Comparison of ENCODE assay signal across 19 cellular contexts in the genomic region with DNA sequence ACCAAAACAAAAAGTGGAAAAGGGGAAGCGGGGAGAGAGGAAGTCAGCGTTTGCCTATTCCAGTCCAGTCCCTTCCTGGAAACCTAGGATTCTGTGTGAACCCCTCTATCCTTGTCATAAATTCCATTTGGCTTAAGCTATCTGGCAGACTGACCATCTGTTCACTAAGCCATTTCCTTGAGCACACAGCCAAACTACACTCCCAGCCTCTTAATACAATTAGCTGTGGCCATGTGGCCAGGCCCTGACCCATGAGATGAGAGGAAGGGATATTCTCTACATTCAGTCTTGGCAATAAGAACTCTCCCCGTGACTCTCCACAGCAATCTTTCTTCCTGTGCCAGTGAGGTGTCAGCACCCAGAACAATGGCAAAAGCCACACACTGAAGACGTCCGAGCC.
DNase-seq lines count a peak whose midpoint lies in the region; ATAC-seq and TF ChIP-seq lines count a peak whose summit lies in the region.
"Had no signal": no experiment of that assay in that cellular context is flagged by ENCODE, and none has a peak within 500 bp of the region (broad histone marks: within the 10 kb centered on the region; RNA-seq: fewer than 3 reads in every experiment).

No MANE protein-coding gene starts in this region.

- H3K9me3 Mint-ChIP-seq in progenitor cell of endocrine pancreas (ENCODE audit: low read depth): peaks cover 24% of the 10 kb centered on the region
- H3K9me3 Mint-ChIP-seq in T-cell: peaks cover 3 to 20% (median 16%) of the 10 kb centered on the region in 3 donors

- H3K18ac ChIP-seq in IMR-90 (ENCODE audit: low read depth, low read length): no peak overlapping the region

- dilution Hi-C loops in IMR-90 (cut with HindIII; ENCODE audit: low sequenced_read_pairs, unreplicated experiment): no loop called here

- H3K14ac ChIP-seq in IMR-90 (replicated peaks; ENCODE audit: low read depth, low read length): no peak overlapping the region

- no peak overlapping the region for H4K8ac ChIP-seq in IMR-90 (ENCODE audit: low read depth in 2 of 2, low read length in 2 of 2)

- H3K4me2 ChIP-seq in IMR-90 (ENCODE audit: low read depth, low read length): no peak overlapping the region

- TF ChIP-seq POLR2A in IMR-90 (IDR thresholded peaks at IDR 0.05; ENCODE audit: low read depth, low read length): no peak

- H3K4me1 Mint-ChIP-seq in progenitor cell of endocrine pancreas (ENCODE audit: low read depth) (peaks cover 6% of the 10 kb centered on the region), T-cell (no peaks in the 10 kb centered on the region)
- H3K4me1 Mint-ChIP-seq: activated CD4-positive, alpha-beta T cell treated with anti-CD3 and anti-CD28 coated beads, Interleukin-2, amount 10 ng/mL, durations not matched to agents 24 days and 14 days; activated naive CD8-positive, alpha-beta T cell treated with anti-CD3 and anti-CD28 coated beads, Interleukin-2, amount 50 U/mL, for 24 hours; CD4-positive, CD25-positive, alpha-beta regulatory T cell; T-helper 17 cell had no signal

- H3K9ac ChIP-seq in IMR-90 (ENCODE audit: low read depth, low read length): no peak overlapping the region

- H3K27ac ChIP-seq in IMR-90 (ENCODE audit: insufficient read depth, low read length): no peak overlapping the region
- no peak overlapping the region for H3K27ac ChIP-seq in left lung
- H3K27ac ChIP-seq: thoracic aorta had no signal

- no peak overlapping the region for H3K23ac ChIP-seq in IMR-90 (ENCODE audit: low read depth, low read length)

- H3K4me3 Mint-ChIP-seq in progenitor cell of endocrine pancreas (ENCODE audit: low read depth) (no peak overlapping the region), T-cell (no peak overlapping the region)
- H3K4me3 Mint-ChIP-seq: activated CD4-positive, alpha-beta T cell treated with anti-CD3 and anti-CD28 coated beads, Interleukin-2, amount 10 ng/mL, durations not matched to agents 24 days and 14 days; activated naive CD8-positive, alpha-beta T cell treated with anti-CD3 and anti-CD28 coated beads, Interleukin-2, amount 50 U/mL, for 24 hours; activated T-cell treated with anti-CD3 and anti-CD28 coated beads, Interleukin-2, amount 50 U/mL, for 4 hours; CD4-positive, CD25-positive, alpha-beta regulatory T cell; dendritic cell treated with granulocyte-macrophage colony-stimulating factor and Interleukin-4, amounts not matched to agents 40 ng/mL and 50 ng/mL, for 4 days; HFFc6; T-helper 17 cell had no signal

- H4K5ac ChIP-seq in IMR-90 (ENCODE audit: low read depth, low read length): no peak overlapping the region

- no peaks in the 10 kb centered on the region for H3K79me1 ChIP-seq in IMR-90 (ENCODE audit: low read depth in 1 of 2, low read length in 2 of 2)

- no peak overlapping the region for H4K91ac ChIP-seq in IMR-90 (ENCODE audit: insufficient read depth, low read depth, low read length)

- H3K27ac Mint-ChIP-seq in progenitor cell of endocrine pancreas (peak overlapping the region; percentile 79), T-cell (no peak overlapping the region)
- H3K27ac Mint-ChIP-seq: activated CD4-positive, alpha-beta T cell treated with anti-CD3 and anti-CD28 coated beads, Interleukin-2, amount 10 ng/mL, durations not matched to agents 24 days and 14 days; activated naive CD8-positive, alpha-beta T cell treated with anti-CD3 and anti-CD28 coated beads, Interleukin-2, amount 50 U/mL, for 24 hours; CD4-positive, CD25-positive, alpha-beta regulatory T cell; dendritic cell treated with granulocyte-macrophage colony-stimulating factor and Interleukin-4, amounts not matched to agents 40 ng/mL and 50 ng/mL, for 4 days; HFFc6; T-helper 17 cell had no signal

- H3K27me3 ChIP-seq in IMR-90 (ENCODE audit: control insufficient read depth, insufficient read depth, low read length) (peaks cover 2% of the 10 kb centered on the region; the same call in 1 of the 2 replicates), left lung (no peaks in the 10 kb centered on the region)

- 0 out of 2 replicates have a peak overlapping the region, but pooled peaks have one; percentile 21 for H2AK5ac ChIP-seq in IMR-90 (ENCODE audit: low read depth, low read length)

- no peaks in the 10 kb centered on the region for H3K27me3 Mint-ChIP-seq in progenitor cell of endocrine pancreas
- no peaks in the 10 kb centered on the region for H3K27me3 Mint-ChIP-seq in T-cell
- H3K27me3 Mint-ChIP-seq: activated CD4-positive, alpha-beta T cell treated with anti-CD3 and anti-CD28 coated beads, Interleukin-2, amount 10 ng/mL, durations not matched to agents 24 days and 14 days; activated naive CD8-positive, alpha-beta T cell treated with anti-CD3 and anti-CD28 coated beads, Interleukin-2, amount 50 U/mL, for 24 hours; CD4-positive, CD25-positive, alpha-beta regulatory T cell; dendritic cell treated with granulocyte-macrophage colony-stimulating factor and Interleukin-4, amounts not matched to agents 40 ng/mL and 50 ng/mL, for 4 days; T-helper 17 cell had no signal

- ATAC-seq in IMR-90 (ENCODE audit: low read depth) (peak; percentile 33; the same call in 1 of the 2 replicates), SK-N-SH treated with all-trans-retinoic acid at 6 μM for 48 hours (peak; percentile 59; the same call in 1 of the 3 replicates), T-cell (replicated peaks in 1 of 4) (no peak), left lung (no peak)
- ATAC-seq: activated naive CD8-positive, alpha-beta T cell treated with anti-CD3 and anti-CD28 coated beads, Interleukin-2, amount 50 U/mL, for 24 hours; activated T-cell treated with anti-CD3 and anti-CD28 coated beads, Interleukin-2, amount 50 U/mL, for 4 hours; T-helper 17 cell had no signal

- H3K4me1 ChIP-seq in IMR-90 (ENCODE audit: control insufficient read depth, insufficient read depth, low read length): peaks cover 3% of the 10 kb centered on the region
- H3K4me1 ChIP-seq in left lung: no peaks in the 10 kb centered on the region

- H3K36me3 Mint-ChIP-seq in progenitor cell of endocrine pancreas (ENCODE audit: insufficient read depth) (peaks cover 1% of the 10 kb centered on the region), T-cell (no peaks in the 10 kb centered on the region)
- H3K36me3 Mint-ChIP-seq: CD4-positive, CD25-positive, alpha-beta regulatory T cell had no signal

- H3K36me3 ChIP-seq in IMR-90 (ENCODE audit: control insufficient read depth, insufficient read depth, low read length) (no peaks in the 10 kb centered on the region), left lung (no peaks in the 10 kb centered on the region)
- H3K36me3 ChIP-seq: thoracic aorta had no signal

- H3K4me3 ChIP-seq in IMR-90 (ENCODE audit: insufficient read depth, low read depth, low read length): no peak overlapping the region
- H3K4me3 ChIP-seq in fibroblast of villous mesenchyme (ENCODE audit: low read depth, low read length): no peak overlapping the region
- no peak overlapping the region for H3K4me3 ChIP-seq in left lung
- H3K4me3 ChIP-seq: thoracic aorta had no signal

- intact Hi-C loops in IMR-90 (cut with micrococcal nuclease): no loop called here
- intact Hi-C loops in left lung (cut with DNase I): no loop called here

- DNase-seq in IMR-90 (peak; percentile 73), fibroblast of villous mesenchyme (ENCODE audit: low read depth) (peak; percentile 35), progenitor cell of endocrine pancreas (ENCODE audit: low spot score, unreplicated experiment) (no peak), T-cell (no peak), NK-92 (lab: John Stamatoyannopoulos, UW; ENCODE audit: unreplicated experiment) (no peak), left lung (no peak), SHP77 treated with DMSO at 0.1 percent for 48 hours (lab: John Stamatoyannopoulos, UW) (no peak)
- DNase-seq: activated CD4-positive, alpha-beta T cell treated with anti-CD3 and anti-CD28 coated beads, Interleukin-2, amount 10 ng/mL, durations not matched to agents 24 days and 14 days; activated naive CD8-positive, alpha-beta T cell treated with anti-CD3 and anti-CD28 coated beads, Interleukin-2, amount 50 U/mL, for 24 hours; activated T-cell treated with anti-CD3 and anti-CD28 coated beads, Interleukin-2, amount 50 U/mL, for 4 hours; CD4-positive, CD25-positive, alpha-beta regulatory T cell; GDM1; HFFc6; NCI-H2107; stimulated activated CD4-positive, alpha-beta T cell treated with anti-CD3 and anti-CD28 coated beads, Interleukin-15, amount 100 ng/mL, for 24 hours; T-helper 17 cell had no signal

- H2BK20ac ChIP-seq in IMR-90 (ENCODE audit: low read depth, low read length): no peak overlapping the region

- H2BK5ac ChIP-seq in IMR-90 (ENCODE audit: low read depth, low read length, poor library complexity, severe bottlenecking): no peak overlapping the region

- no peak overlapping the region for H3K56ac ChIP-seq in IMR-90 (ENCODE audit: extremely low read depth, insufficient read depth, low read length)

- WGBS in IMR-90 (ENCODE audit: extremely low coverage in 2 of 2, insufficient read length in 1 of 2), 2 experiments: no CpG with 5 or more reads among the region's 5 CpGs

- no peak overlapping the region for H3K4ac ChIP-seq in IMR-90 (ENCODE audit: low read depth, low read length)

- no peak for TF ChIP-seq RAD21 in IMR-90 (IDR thresholded peaks at IDR 0.05; ENCODE audit: low read length)

- H2BK15ac ChIP-seq in IMR-90 (ENCODE audit: low read depth, low read length): peak overlapping the region; percentile 58; the same call in 1 of the 3 replicates

- H3K9me1 ChIP-seq in IMR-90 (ENCODE audit: insufficient read depth, low read length): no peaks in the 10 kb centered on the region

- H2AFZ ChIP-seq in IMR-90 (replicated peaks; ENCODE audit: low read length, poor library complexity): no peak overlapping the region

- in situ Hi-C loops in IMR-90 (cut with MboI; ENCODE audit: low sequenced_read_pairs): no loop called here

- CTCF ChIA-PET in IMR-90 (lab: Yijun Ruan, JAX) (no interaction called here), T-cell (lab: Charles Lee) (interaction anchor here in 1 of 2 donors (0.5 kb wide), 1 partner anchor 47 kb away, joined by 3 read pairs; no protein-coding TSS in a partner anchor)

- no peak overlapping the region for H2BK120ac ChIP-seq in IMR-90 (ENCODE audit: low read depth, low read length)

- H3K9me3 ChIP-seq in IMR-90 (ENCODE audit: control insufficient read depth, insufficient read depth, low read length): peaks cover 2% of the 10 kb centered on the region
- H3K9me3 ChIP-seq in left lung: peaks cover 0 to 8% of the 10 kb centered on the region in 2 donors
- H3K9me3 ChIP-seq: thoracic aorta had no signal

- POLR2A ChIA-PET in IMR-90 (lab: Charles Lee; ENCODE audit: unreplicated experiment) (no interaction called here), T-cell (lab: Charles Lee) (no interaction called here)

- H2AK9ac ChIP-seq in IMR-90 (replicated peaks; ENCODE audit: low read depth, low read length, poor library complexity): no peak overlapping the region

- TF ChIP-seq CTCF in IMR-90 (conservative IDR thresholded peaks at IDR 0.05; ENCODE audit: low read depth, low read length) (no peak), fibroblast of villous mesenchyme (IDR thresholded peaks at IDR 0.05; ENCODE audit: insufficient read depth, low read depth, low read length) (no peak), progenitor cell of endocrine pancreas (IDR thresholded peaks at IDR 0.05; ENCODE audit: unreplicated experiment) (no peak), left lung (IDR thresholded peaks at IDR 0.05) (no peak)

- no peaks in the 10 kb centered on the region for H4K20me1 ChIP-seq in IMR-90 (ENCODE audit: insufficient read depth, low read length)

- no TSS peak for BruUV-seq in IMR-90 (replicated peaks; lab: Mats Ljungman, UMichigan)

Comparison
In these comparisons a context has a peak if more than half of its experiments do, and no peak if none do; other contexts are left out.
1. ATAC-seq: peak in IMR-90 (single experiment) and SK-N-SH treated with all-trans-retinoic acid at 6 μM for 48 hours (single experiment); none in T-cell (0 of 4) and left lung (single experiment).
2. DNase-seq: peak in IMR-90 (single experiment) and fibroblast of villous mesenchyme (single experiment); none in progenitor cell of endocrine pancreas (single experiment), T-cell (0 of 34), NK-92 (single experiment), left lung (0 of 2) and SHP77 treated with DMSO at 0.1 percent for 48 hours (single experiment).